Comparison of ENCODE assay signal across 1 cellular context in the genomic region with DNA sequence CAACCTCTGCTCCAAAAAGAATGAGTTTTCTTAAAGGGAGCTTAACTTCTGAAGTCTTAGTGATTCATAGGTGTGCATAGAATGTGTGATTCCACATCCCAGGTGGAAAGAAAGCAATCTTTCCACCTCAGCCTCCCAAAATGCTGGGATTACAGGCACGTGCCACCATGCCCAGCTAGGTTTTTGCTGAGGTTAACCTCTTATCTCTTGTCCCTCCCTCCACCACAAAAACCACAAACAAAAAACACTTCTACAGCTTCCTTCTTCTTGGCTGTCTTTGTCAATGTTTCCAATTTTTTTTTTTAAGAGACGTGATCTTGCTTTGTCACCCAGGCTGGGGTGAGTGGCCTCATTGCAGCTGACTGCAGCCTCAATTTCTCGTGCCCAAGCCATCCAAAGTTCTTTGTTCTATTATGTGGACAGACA.
TF ChIP-seq lines count a peak whose summit lies in the region.

No MANE protein-coding gene starts in this region.

TF ChIP-seq in GM12878, 131 proteins besides CTCF, POLR2A, EP300 and RAD21:
- TF ChIP-seq BCL11A (IDR thresholded peaks at IDR 0.05; ENCODE audit: low read depth, low read length) (no peak), BMI1 (IDR thresholded peaks at IDR 0.05; ENCODE audit: borderline replicate concordance) (no peak), RUNX3 (IDR thresholded peaks at IDR 0.05; ENCODE audit: low read length) (peak; percentile 81), BHLHE40 (IDR thresholded peaks at IDR 0.05; ENCODE audit: borderline replicate concordance in 1 of 2, low read depth in 2 of 2, low read length in 1 of 2) (peak; percentile 70 to 85), CBX3 (IDR thresholded peaks at IDR 0.05; ENCODE audit: borderline replicate concordance, low read depth) (no peak), SP1 (IDR thresholded peaks at IDR 0.05; ENCODE audit: low read depth, low read length) (no peak), IKZF2 (IDR thresholded peaks at IDR 0.05) (peak in 1 of 2 experiments; percentile 27; a peak in 1 of 4 replicates), IKZF1 (conservative IDR thresholded peaks at IDR 0.05) (0 out of 2 replicates have a peak, but pooled peaks have one; percentile 24), POLR2AphosphoS2 (IDR thresholded peaks at IDR 0.05; ENCODE audit: low read depth, low read length) (no peak)
- TF ChIP-seq, protein P1, sequence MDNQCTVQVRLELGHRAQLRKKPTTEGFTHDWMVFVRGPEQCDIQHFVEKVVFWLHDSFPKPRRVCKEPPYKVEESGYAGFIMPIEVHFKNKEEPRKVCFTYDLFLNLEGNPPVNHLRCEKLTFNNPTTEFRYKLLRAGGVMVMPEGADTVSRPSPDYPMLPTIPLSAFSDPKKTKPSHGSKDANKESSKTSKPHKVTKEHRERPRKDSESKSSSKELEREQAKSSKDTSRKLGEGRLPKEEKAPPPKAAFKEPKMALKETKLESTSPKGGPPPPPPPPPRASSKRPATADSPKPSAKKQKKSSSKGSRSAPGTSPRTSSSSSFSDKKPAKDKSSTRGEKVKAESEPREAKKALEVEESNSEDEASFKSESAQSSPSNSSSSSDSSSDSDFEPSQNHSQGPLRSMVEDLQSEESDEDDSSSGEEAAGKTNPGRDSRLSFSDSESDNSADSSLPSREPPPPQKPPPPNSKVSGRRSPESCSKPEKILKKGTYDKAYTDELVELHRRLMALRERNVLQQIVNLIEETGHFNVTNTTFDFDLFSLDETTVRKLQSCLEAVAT (IDR thresholded peaks at IDR 0.05), result peak; percentile 47; the same call in 1 of the 2 replicates
- TF ChIP-seq, protein P2, sequence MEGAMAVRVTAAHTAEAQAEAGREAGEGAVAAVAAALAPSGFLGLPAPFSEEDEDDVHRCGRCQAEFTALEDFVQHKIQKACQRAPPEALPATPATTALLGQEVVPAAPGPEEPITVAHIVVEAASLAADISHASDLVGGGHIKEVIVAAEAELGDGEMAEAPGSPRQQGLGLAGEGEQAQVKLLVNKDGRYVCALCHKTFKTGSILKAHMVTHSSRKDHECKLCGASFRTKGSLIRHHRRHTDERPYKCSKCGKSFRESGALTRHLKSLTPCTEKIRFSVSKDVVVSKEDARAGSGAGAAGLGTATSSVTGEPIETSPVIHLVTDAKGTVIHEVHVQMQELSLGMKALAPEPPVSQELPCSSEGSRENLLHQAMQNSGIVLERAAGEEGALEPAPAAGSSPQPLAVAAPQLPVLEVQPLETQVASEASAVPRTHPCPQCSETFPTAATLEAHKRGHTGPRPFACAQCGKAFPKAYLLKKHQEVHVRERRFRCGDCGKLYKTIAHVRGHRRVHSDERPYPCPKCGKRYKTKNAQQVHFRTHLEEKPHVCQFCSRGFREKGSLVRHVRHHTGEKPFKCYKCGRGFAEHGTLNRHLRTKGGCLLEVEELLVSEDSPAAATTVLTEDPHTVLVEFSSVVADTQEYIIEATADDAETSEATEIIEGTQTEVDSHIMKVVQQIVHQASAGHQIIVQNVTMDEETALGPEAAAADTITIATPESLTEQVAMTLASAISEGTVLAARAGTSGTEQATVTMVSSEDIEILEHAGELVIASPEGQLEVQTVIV (IDR thresholded peaks at IDR 0.05; ENCODE audit: borderline replicate concordance, partially characterized antibody), result no peak
- TF ChIP-seq, protein P3, sequence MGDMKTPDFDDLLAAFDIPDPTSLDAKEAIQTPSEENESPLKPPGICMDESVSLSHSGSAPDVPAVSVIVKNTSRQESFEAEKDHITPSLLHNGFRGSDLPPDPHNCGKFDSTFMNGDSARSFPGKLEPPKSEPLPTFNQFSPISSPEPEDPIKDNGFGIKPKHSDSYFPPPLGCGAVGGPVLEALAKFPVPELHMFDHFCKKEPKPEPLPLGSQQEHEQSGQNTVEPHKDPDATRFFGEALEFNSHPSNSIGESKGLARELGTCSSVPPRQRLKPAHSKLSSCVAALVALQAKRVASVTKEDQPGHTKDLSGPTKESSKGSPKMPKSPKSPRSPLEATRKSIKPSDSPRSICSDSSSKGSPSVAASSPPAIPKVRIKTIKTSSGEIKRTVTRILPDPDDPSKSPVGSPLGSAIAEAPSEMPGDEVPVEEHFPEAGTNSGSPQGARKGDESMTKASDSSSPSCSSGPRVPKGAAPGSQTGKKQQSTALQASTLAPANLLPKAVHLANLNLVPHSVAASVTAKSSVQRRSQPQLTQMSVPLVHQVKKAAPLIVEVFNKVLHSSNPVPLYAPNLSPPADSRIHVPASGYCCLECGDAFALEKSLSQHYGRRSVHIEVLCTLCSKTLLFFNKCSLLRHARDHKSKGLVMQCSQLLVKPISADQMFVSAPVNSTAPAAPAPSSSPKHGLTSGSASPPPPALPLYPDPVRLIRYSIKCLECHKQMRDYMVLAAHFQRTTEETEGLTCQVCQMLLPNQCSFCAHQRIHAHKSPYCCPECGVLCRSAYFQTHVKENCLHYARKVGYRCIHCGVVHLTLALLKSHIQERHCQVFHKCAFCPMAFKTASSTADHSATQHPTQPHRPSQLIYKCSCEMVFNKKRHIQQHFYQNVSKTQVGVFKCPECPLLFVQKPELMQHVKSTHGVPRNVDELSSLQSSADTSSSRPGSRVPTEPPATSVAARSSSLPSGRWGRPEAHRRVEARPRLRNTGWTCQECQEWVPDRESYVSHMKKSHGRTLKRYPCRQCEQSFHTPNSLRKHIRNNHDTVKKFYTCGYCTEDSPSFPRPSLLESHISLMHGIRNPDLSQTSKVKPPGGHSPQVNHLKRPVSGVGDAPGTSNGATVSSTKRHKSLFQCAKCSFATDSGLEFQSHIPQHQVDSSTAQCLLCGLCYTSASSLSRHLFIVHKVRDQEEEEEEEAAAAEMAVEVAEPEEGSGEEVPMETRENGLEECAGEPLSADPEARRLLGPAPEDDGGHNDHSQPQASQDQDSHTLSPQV (IDR thresholded peaks at IDR 0.05), result no peak
